8 cellular contexts compared by ENCODE assay signal in the genomic region with DNA sequence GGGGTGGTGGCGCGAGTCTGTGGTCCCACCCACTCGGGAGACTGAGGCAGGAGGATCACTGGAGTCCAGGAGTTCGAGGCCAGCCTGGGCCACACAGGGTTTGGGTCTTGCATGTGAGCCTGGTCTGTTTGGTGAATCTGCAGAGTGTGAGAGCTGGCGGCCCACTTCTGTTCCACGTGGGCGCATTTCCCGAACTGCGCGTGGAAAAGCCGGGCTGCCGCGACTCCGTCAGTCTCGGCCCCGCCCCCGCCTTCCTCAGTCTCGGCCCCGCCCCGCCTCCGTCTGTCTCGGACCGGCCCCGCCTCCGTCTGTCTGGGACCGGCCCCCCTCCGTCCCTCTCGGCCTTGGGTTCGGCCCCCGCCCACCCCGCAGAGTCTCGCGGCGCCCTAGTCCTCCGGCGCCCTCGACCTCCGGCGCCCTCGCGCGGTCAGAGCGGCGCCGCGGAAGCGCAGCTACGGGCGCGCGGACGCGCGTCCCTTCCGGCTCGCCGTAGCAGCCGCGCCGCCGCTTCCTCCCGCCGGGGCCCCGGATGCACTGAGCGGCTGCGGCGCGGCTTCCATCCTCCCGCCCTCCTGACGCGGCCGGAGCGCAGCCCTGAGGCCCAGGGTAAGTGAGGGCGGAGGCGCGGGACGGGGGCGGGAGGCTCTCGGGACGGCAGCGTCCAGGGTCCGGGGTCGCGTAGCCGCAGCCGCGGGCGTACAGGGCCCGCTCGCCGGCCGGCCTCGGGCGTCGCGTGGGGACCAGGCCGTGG. TPM values are rescaled to one million over a fixed set of nuclear protein-coding genes. Genes with fewer than 3 reads are reported as not detected.
DNase-seq lines count a peak whose midpoint lies in the region; FAIRE-seq and TF ChIP-seq lines count a peak whose summit lies in the region.

A gene with protein sequence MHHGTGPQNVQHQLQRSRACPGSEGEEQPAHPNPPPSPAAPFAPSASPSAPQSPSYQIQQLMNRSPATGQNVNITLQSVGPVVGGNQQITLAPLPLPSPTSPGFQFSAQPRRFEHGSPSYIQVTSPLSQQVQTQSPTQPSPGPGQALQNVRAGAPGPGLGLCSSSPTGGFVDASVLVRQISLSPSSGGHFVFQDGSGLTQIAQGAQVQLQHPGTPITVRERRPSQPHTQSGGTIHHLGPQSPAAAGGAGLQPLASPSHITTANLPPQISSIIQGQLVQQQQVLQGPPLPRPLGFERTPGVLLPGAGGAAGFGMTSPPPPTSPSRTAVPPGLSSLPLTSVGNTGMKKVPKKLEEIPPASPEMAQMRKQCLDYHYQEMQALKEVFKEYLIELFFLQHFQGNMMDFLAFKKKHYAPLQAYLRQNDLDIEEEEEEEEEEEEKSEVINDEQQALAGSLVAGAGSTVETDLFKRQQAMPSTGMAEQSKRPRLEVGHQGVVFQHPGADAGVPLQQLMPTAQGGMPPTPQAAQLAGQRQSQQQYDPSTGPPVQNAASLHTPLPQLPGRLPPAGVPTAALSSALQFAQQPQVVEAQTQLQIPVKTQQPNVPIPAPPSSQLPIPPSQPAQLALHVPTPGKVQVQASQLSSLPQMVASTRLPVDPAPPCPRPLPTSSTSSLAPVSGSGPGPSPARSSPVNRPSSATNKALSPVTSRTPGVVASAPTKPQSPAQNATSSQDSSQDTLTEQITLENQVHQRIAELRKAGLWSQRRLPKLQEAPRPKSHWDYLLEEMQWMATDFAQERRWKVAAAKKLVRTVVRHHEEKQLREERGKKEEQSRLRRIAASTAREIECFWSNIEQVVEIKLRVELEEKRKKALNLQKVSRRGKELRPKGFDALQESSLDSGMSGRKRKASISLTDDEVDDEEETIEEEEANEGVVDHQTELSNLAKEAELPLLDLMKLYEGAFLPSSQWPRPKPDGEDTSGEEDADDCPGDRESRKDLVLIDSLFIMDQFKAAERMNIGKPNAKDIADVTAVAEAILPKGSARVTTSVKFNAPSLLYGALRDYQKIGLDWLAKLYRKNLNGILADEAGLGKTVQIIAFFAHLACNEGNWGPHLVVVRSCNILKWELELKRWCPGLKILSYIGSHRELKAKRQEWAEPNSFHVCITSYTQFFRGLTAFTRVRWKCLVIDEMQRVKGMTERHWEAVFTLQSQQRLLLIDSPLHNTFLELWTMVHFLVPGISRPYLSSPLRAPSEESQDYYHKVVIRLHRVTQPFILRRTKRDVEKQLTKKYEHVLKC (N-terminal part only) (plus strand): TSS at position 512 of the 751 bp plus-strand sequence. CDS start 10,678 bp downstream, outside the sequence.

- DNase-seq in COLO668 (lab: John Stamatoyannopoulos, UW; ENCODE audit: unreplicated experiment) (peak; percentile 93), GM20000 (ENCODE audit: low spot score) (peak; percentile 99), HTR-8/SVneo (ENCODE audit: insufficient read length, low spot score) (peak; percentile 91), NOMO-1 (lab: John Stamatoyannopoulos, UW; ENCODE audit: unreplicated experiment in 2 of 2) (peak; percentile 92 to 96), H1 (ENCODE audit: low read depth in 1 of 2, low spot score in 2 of 2) (peak; percentile 64 to 94), mesenteric fat pad (ENCODE audit: low spot score) (peak; percentile 99)
- DNase-seq in activated CD8-positive, alpha-beta memory T cell treated with anti-CD3 and anti-CD28 coated beads for 4 hours (ENCODE audit: low read depth in 2 of 2): peak; percentile 93 to 94
- peak; percentile 92 for DNase-seq in stimulated activated CD8-positive, alpha-beta memory T cell treated with anti-CD3 and anti-CD28 coated beads, Interleukin-15, amount 100 ng/mL, for 1 hour (ENCODE audit: low read depth)

- H3K9ac ChIP-seq in H1 (replicated peaks in 1 of 4; ENCODE audit: extremely low read depth in 1 of 4, low read depth in 3 of 4, low read length in 3 of 4): peak within 1 kb of the TSS; percentile 71 to 91 (median 76); a peak in 6 of 7 replicates

- H3K23ac ChIP-seq in H1 (ENCODE audit: insufficient read length): no peak within 1 kb of the TSS

- peak within 1 kb of the TSS; percentile 94 for H2AFZ ChIP-seq in H1 (ENCODE audit: low read length)

- POLR2A ChIA-PET in H1 (lab: Charles Lee; ENCODE audit: partially characterized antibody): interaction anchor here (1.0 to 2.0 kb wide), 11 partner anchors 9 to 174 kb away, joined by 3 to 9 read pairs (median 3); partner anchors contain the start of gene PUS1

- H3K27ac ChIP-seq in H1 (ENCODE audit: low read depth, low read length): peak within 1 kb of the TSS; percentile 32; the same call in 1 of the 2 replicates

- peak within 1 kb of the TSS; percentile 62 to 92 (median 84) for H3K4me3 ChIP-seq in H1 (ENCODE audit: extremely low read depth in 1 of 4, insufficient read depth in 2 of 4, low read depth in 3 of 4, low read length in 4 of 4)

- WGBS in H1 (ENCODE audit: extremely low coverage in 1 of 2, insufficient coverage in 1 of 2, insufficient read length in 1 of 2, insufficient replicate concordance in 2 of 2, low coverage in 1 of 2, low lambda C conversion rate in 2 of 2, missing lambda C conversion rate in 1 of 2), 2 experiments: 18% methylated on average over 21 of the region's 97 CpGs; no CpG with 5 or more reads in 1 of the 2 experiments

- H2BK15ac ChIP-seq in H1 (ENCODE audit: low read length): peak within 1 kb of the TSS; percentile 95; the same call in 1 of the 2 replicates

- TF ChIP-seq POLR2A in H1 (IDR thresholded peaks at IDR 0.05; ENCODE audit: control extremely low read depth in 1 of 2, low read depth in 2 of 2, low read length in 2 of 2): peak; percentile 58 to 63; a peak in 2 of 3 replicates

- peak within 1 kb of the TSS; percentile 23 for H3K4ac ChIP-seq in H1 (replicated peaks; ENCODE audit: insufficient read length, low read depth, low read length)

- peak within 1 kb of the TSS; percentile 60 for H3K18ac ChIP-seq in H1 (ENCODE audit: extremely low read depth, low read length)

- 0 out of 3 replicates have a peak, but pooled peaks of 1 of the 2 experiments have one; percentile 57 for TF ChIP-seq EP300 in H1 (IDR thresholded peaks at IDR 0.05; ENCODE audit: borderline replicate concordance in 1 of 2, low read depth in 2 of 2, low read length in 2 of 2)

- H3K23me2 ChIP-seq in H1 (ENCODE audit: low read depth, low read length): no peaks in the 10 kb centered on the region; the same call in 1 of the 2 replicates

- FAIRE-seq in HTR-8/SVneo (lab: Jason Lieb, UNC): peak; percentile 93
- no peak for FAIRE-seq in H1 (lab: Jason Lieb, UNC)

- no peaks in the 10 kb centered on the region for H3K9me3 ChIP-seq in H1 (ENCODE audit: insufficient read depth in 2 of 2, low read depth in 1 of 2, low read length in 1 of 2)

- peak; percentile 40 to 71; a peak in 3 of 4 replicates for TF ChIP-seq RAD21 in H1 (IDR thresholded peaks at IDR 0.05 in 1 of 2, conservative IDR thresholded peaks at IDR 0.05 in 1 of 2; ENCODE audit: low read depth in 2 of 2, low read length in 2 of 2)

- peaks cover 0 to 4% (median 2%) of the 10 kb centered on the region in 4 experiments; a peak in 3 of 8 replicates for H3K36me3 ChIP-seq in H1 (ENCODE audit: control insufficient read depth in 2 of 4, insufficient read depth in 4 of 4, low read length in 3 of 4)

- CTCF ChIA-PET in H1 (lab: Charles Lee; ENCODE audit: partially characterized antibody): interaction anchor here (1.7 kb wide), 1 partner anchor 14 kb away, joined by 6 read pairs; no protein-coding TSS in a partner anchor

- peak within 1 kb of the TSS; percentile 46 for H3K56ac ChIP-seq in H1 (replicated peaks; ENCODE audit: insufficient read length, low read depth, low read length)

- H2BK5ac ChIP-seq in H1 (ENCODE audit: low read depth, low read length): no peak within 1 kb of the TSS; the same call in 1 of the 2 replicates

- H4K5ac ChIP-seq in H1 (ENCODE audit: insufficient read length, low read depth, low read length): no peak within 1 kb of the TSS

- no peak within 1 kb of the TSS for H2BK20ac ChIP-seq in H1 (ENCODE audit: low read length)

- H3K14ac ChIP-seq in H1 (ENCODE audit: insufficient read length): no peak within 1 kb of the TSS

- peaks cover 0 to 8% of the 10 kb centered on the region in 2 experiments for H4K20me1 ChIP-seq in H1 (replicated peaks in 1 of 2; ENCODE audit: control insufficient read depth in 1 of 2, insufficient read depth in 2 of 2, low read length in 2 of 2)

- no peak within 1 kb of the TSS for H2BK120ac ChIP-seq in H1 (replicated peaks; ENCODE audit: low read depth, low read length)

- H3K79me1 ChIP-seq in H1 (ENCODE audit: low read depth, low read length): no peaks in the 10 kb centered on the region

- peak within 1 kb of the TSS; percentile 51 to 73 for H3K4me2 ChIP-seq in H1 (ENCODE audit: insufficient read depth in 1 of 2, low read depth in 2 of 2, low read length in 2 of 2)

- H3K79me2 ChIP-seq in H1 (ENCODE audit: control insufficient read depth in 1 of 2, insufficient read depth in 2 of 2, low read length in 2 of 2): peaks cover 9 to 41% of the 10 kb centered on the region in 2 experiments; a peak in 3 of 4 replicates

- H4K91ac ChIP-seq in H1 (replicated peaks; ENCODE audit: insufficient read length, low read length): peak within 1 kb of the TSS; percentile 91

- no peaks in the 10 kb centered on the region for H3K27me3 ChIP-seq in H1 (replicated peaks in 1 of 4; ENCODE audit: control insufficient read depth in 3 of 4, extremely low read depth in 1 of 4, insufficient read depth in 3 of 4, low read length in 3 of 4)

- peak within 1 kb of the TSS; percentile 90; the same call in 1 of the 2 replicates for H2BK12ac ChIP-seq in H1 (ENCODE audit: low read depth, low read length)

- TF ChIP-seq CTCF in GM20000 (IDR thresholded peaks at IDR 0.05; ENCODE audit: extremely low read depth, missing control alignments) (peak; percentile 85), H1 (IDR thresholded peaks at IDR 0.05; ENCODE audit: control extremely low read depth in 1 of 3, insufficient read depth in 1 of 3, low read depth in 1 of 3, low read length in 3 of 3) (peak; percentile 59 to 77 (median 72))

- no peak within 1 kb of the TSS for H2AK5ac ChIP-seq in H1 (ENCODE audit: low read depth, low read length)

- peaks cover 0 to 4% (median 1%) of the 10 kb centered on the region in 4 experiments; a peak in 5 of 7 replicates for H3K4me1 ChIP-seq in H1 (replicated peaks in 1 of 4; ENCODE audit: control insufficient read depth in 3 of 4, insufficient read depth in 4 of 4, low read length in 3 of 4)

- H4K8ac ChIP-seq in H1 (ENCODE audit: extremely low read depth, insufficient read depth, low read length): peak within 1 kb of the TSS; percentile 89

TF ChIP-seq in H1, 55 proteins besides CTCF, POLR2A, EP300 and RAD21 (continues in another document):
- no peak for TF ChIP-seq HDAC6 (IDR thresholded peaks at IDR 0.05; ENCODE audit: low read depth, low read length)
- TF ChIP-seq KDM5A (IDR thresholded peaks at IDR 0.05; ENCODE audit: low read length): no peak

RNA-seq across cellular contexts. Expression of the gene that starts here (rescaled TPM):
- 69.6 and 69.7 TPM in 2 replicates for total RNA-seq in H1 (2021; fragmentation: NEBNext Ultra II Directional; extraction: Animal tissue kit (Norgen Biotek cat#: 25700))
- polyA plus RNA-seq in H1 (2011; rRNA removed): 13.1 and 16.2 TPM in 2 replicates
- 9.9 TPM for polyA plus RNA-seq in H1 (2011; cell fraction: cytosol; rRNA removed)
- polyA plus RNA-seq in H1 (2011; cell fraction: nucleus; rRNA removed): 43.9 TPM
- 41.3 to 47.5 TPM (median 44.4 TPM) in 4 replicates for polyA plus RNA-seq in H1 (2012, experiment 1 of 2)
- 14.9 TPM for polyA plus RNA-seq in H1 (2012, experiment 2 of 2)
- 29.6 TPM for polyA plus RNA-seq in H1 (2013, experiment 1 of 2)
- 24.5 TPM for polyA plus RNA-seq in H1 (2013, experiment 2 of 2)
- polyA minus RNA-seq in H1 (2011; rRNA and poly(A)+ RNA removed): 22.0 and 23.0 TPM in 2 replicates
- 27.4 TPM for polyA minus RNA-seq in H1 (2011; cell fraction: cytosol; rRNA and poly(A)+ RNA removed)
- 33.5 TPM for polyA minus RNA-seq in H1 (2011; cell fraction: nucleus; rRNA and poly(A)+ RNA removed)
- total RNA-seq in mesenteric fat pad: 43.2 TPM

Comparison
In these comparisons a context has a peak if more than half of its experiments do, and no peak if none do; other contexts are left out.
1. Peak in every context shown above with its lines: DNase-seq, H3K4me3 ChIP-seq and H3K27ac ChIP-seq.